10 cellular contexts compared by ENCODE assay signal in genomic region chr14:22520235-22520634, GRCh38.
DNase-seq lines count a peak whose midpoint lies in the region; ATAC-seq and TF ChIP-seq lines count a peak whose summit lies in the region.
"Had no signal": no experiment of that assay in that cellular context is flagged by ENCODE, and none has a peak within 500 bp of the region (broad histone marks: within the 10 kb centered on the region; RNA-seq: fewer than 3 reads in every experiment).

No MANE protein-coding gene starts in this region.

- H3K27me3 ChIP-seq in Peyer's patch (no peaks in the 10 kb centered on the region), rectal smooth muscle tissue (ENCODE audit: control insufficient read depth, insufficient read depth, low read length) (no peaks in the 10 kb centered on the region), mesendoderm (ENCODE audit: insufficient read depth, low read length, poor library complexity) (no peaks in the 10 kb centered on the region)

- H3K4ac ChIP-seq in mesendoderm (ENCODE audit: low read depth, low read length): no peak overlapping the region

- no CpG with 5 or more reads among the region's 4 CpGs for WGBS in mesendoderm (ENCODE audit: extremely low coverage, insufficient coverage, low lambda C conversion rate)

- H3K23ac ChIP-seq in mesendoderm (ENCODE audit: low read length): no peak overlapping the region

- intact Hi-C loops in left ventricle myocardium superior (cut with micrococcal nuclease): no loop called here

- H2BK15ac ChIP-seq in mesendoderm (replicated peaks; ENCODE audit: low read depth): no peak overlapping the region

- H3K79me1 ChIP-seq in mesendoderm (ENCODE audit: low read length): no peaks in the 10 kb centered on the region

- no peak overlapping the region for H3K9ac ChIP-seq in rectal smooth muscle tissue (ENCODE audit: low read length)
- no peak overlapping the region for H3K9ac ChIP-seq in mesendoderm (ENCODE audit: low read length)

- H3K56ac ChIP-seq in mesendoderm (ENCODE audit: low read length): no peak overlapping the region

- no peak for ATAC-seq in left ventricle myocardium superior

- H3K27ac ChIP-seq in Peyer's patch: peak overlapping the region; percentile 28 to 80 (median 58)
- peak overlapping the region; percentile 5 for H3K27ac ChIP-seq in rectal smooth muscle tissue (ENCODE audit: low read depth, low read length)
- no peak overlapping the region for H3K27ac ChIP-seq in mesendoderm (ENCODE audit: low read depth, low read length)

- H4K5ac ChIP-seq in mesendoderm (ENCODE audit: low read length): no peak overlapping the region

- DNase-seq in Peyer's patch (no peak), choroid plexus epithelial cell (ENCODE audit: low read depth) (peak; percentile 66), mesendoderm (no peak), GM10266 (ENCODE audit: extremely low spot score) (no peak), Kasumi-1 (lab: John Stamatoyannopoulos, UW) (no peak), left ventricle myocardium superior (no peak)
- DNase-seq: effector CD4-positive, alpha-beta T cell; NCI-H1436 treated with DMSO at 0.1 percent for 48 hours had no signal

- no peak overlapping the region for H2BK120ac ChIP-seq in mesendoderm (ENCODE audit: low read depth, low read length)

- H3K18ac ChIP-seq in mesendoderm (ENCODE audit: low read length): no peak overlapping the region

- no peak overlapping the region for H4K8ac ChIP-seq in mesendoderm (ENCODE audit: low read depth, low read length)

- H3K4me3 ChIP-seq in GM08714 (ENCODE audit: low read length): peak overlapping the region; percentile 24; the same call in 1 of the 2 replicates
- no peak overlapping the region for H3K4me3 ChIP-seq in Peyer's patch
- H3K4me3 ChIP-seq in choroid plexus epithelial cell (ENCODE audit: low read depth, low read length): no peak overlapping the region
- no peak overlapping the region for H3K4me3 ChIP-seq in rectal smooth muscle tissue (ENCODE audit: low read length)
- H3K4me3 ChIP-seq in mesendoderm (ENCODE audit: low read length): no peak overlapping the region

- H3K36me3 ChIP-seq in Peyer's patch (no peaks in the 10 kb centered on the region), rectal smooth muscle tissue (ENCODE audit: control insufficient read depth, insufficient read depth, low read length) (no peaks in the 10 kb centered on the region), mesendoderm (ENCODE audit: control insufficient read depth, insufficient read depth, low read length) (no peaks in the 10 kb centered on the region)

- H3K4me2 ChIP-seq in mesendoderm (ENCODE audit: low read length): no peak overlapping the region

- TF ChIP-seq CTCF in Peyer's patch (IDR thresholded peaks at IDR 0.05) (no peak), choroid plexus epithelial cell (conservative IDR thresholded peaks at IDR 0.05; ENCODE audit: low read depth, low read length) (no peak), GM10266 (IDR thresholded peaks at IDR 0.05; ENCODE audit: control insufficient read depth, insufficient read depth, low read depth, missing control alignments) (no peak)

- TF ChIP-seq POLR2A in Peyer's patch (IDR thresholded peaks at IDR 0.05): no peak

- H3K4me1 ChIP-seq in Peyer's patch (peaks cover 0 to 13% (median 6%) of the 10 kb centered on the region in 4 donors), rectal smooth muscle tissue (ENCODE audit: control insufficient read depth, insufficient read depth, low read length) (peaks cover 6% of the 10 kb centered on the region), mesendoderm (ENCODE audit: control insufficient read depth, low read depth, low read length) (peaks cover 2% of the 10 kb centered on the region)

- H2AK5ac ChIP-seq in mesendoderm (ENCODE audit: low read length): no peak overlapping the region

- no peaks in the 10 kb centered on the region for H3K79me2 ChIP-seq in mesendoderm (ENCODE audit: control insufficient read depth, insufficient read depth, low read length)

- no peak overlapping the region for H2BK5ac ChIP-seq in mesendoderm (ENCODE audit: low read length)

- H3K9me3 ChIP-seq in Peyer's patch: no peaks in the 10 kb centered on the region
